Comparison of ENCODE assay signal across 24 cellular contexts in genomic region chr17:20085283-20085875, GRCh38.
DNase-seq lines count a peak whose midpoint lies in the region; ATAC-seq and TF ChIP-seq lines count a peak whose summit lies in the region.
"Had no signal": no experiment of that assay in that cellular context is flagged by ENCODE, and none has a peak within 500 bp of the region (broad histone marks: within the 10 kb centered on the region; RNA-seq: fewer than 3 reads in every experiment).

No MANE protein-coding gene starts in this region.

- TF ChIP-seq CTCF in left ventricle myocardium inferior (IDR thresholded peaks at IDR 0.05; ENCODE audit: borderline replicate concordance): no peak
- peak; percentile 33 for TF ChIP-seq CTCF in neural progenitor cell (IDR thresholded peaks at IDR 0.05)
- no peak for TF ChIP-seq CTCF in type B pancreatic cell (conservative IDR thresholded peaks at IDR 0.05)

- peaks cover 50% of the 10 kb centered on the region for H3K4me1 ChIP-seq in left ventricle myocardium inferior
- peaks cover 1% of the 10 kb centered on the region for H3K4me1 ChIP-seq in right cardiac atrium (ENCODE audit: control insufficient read depth, insufficient read depth, low read length)
- H3K4me1 ChIP-seq in neural progenitor cell: peaks cover 19% of the 10 kb centered on the region
- H3K4me1 ChIP-seq: lower lobe of right lung, right lobe of liver had no signal

- H2AFZ ChIP-seq in neural progenitor cell (replicated peaks): peak overlapping the region; percentile 8

- H3F3A ChIP-seq in neural progenitor cell (ENCODE audit: low read depth): peaks cover 5% of the 10 kb centered on the region

- H3K79me2 ChIP-seq in neural progenitor cell (ENCODE audit: low read depth): no peaks in the 10 kb centered on the region

- H3K27ac Mint-ChIP-seq in neural progenitor cell (peak overlapping the region; percentile 96), type B pancreatic cell (no peak overlapping the region)
- no peak overlapping the region for H3K27ac Mint-ChIP-seq in stimulated activated effector memory CD8-positive, alpha-beta T cell treated with anti-CD3 and anti-CD28 coated beads, Interleukin-12 subunit alpha, Interleukin-12 subunit beta, amount 100 ng/mL, for 72 hours
- H3K27ac Mint-ChIP-seq in activated CD4-positive, alpha-beta memory T cell treated with anti-CD3 and anti-CD28 coated beads for 36 hours: no peak overlapping the region
- H3K27ac Mint-ChIP-seq: activated CD8-positive, alpha-beta memory T cell treated with anti-CD3 and anti-CD28 coated beads, Interleukin-2, amount 10 ng/mL, durations not matched to agents 7 days and 5 days; natural killer cell had no signal

- 79% methylated on average over 17 of the region's 17 CpGs for WGBS in right cardiac atrium

- H3K4me3 Mint-ChIP-seq in neural progenitor cell (no peak overlapping the region), type B pancreatic cell (no peak overlapping the region)
- no peak overlapping the region for H3K4me3 Mint-ChIP-seq in stimulated activated effector memory CD8-positive, alpha-beta T cell treated with anti-CD3 and anti-CD28 coated beads, Interleukin-12 subunit alpha, Interleukin-12 subunit beta, amount 100 ng/mL, for 72 hours
- H3K4me3 Mint-ChIP-seq in activated CD4-positive, alpha-beta memory T cell treated with anti-CD3 and anti-CD28 coated beads for 36 hours: no peak overlapping the region
- H3K4me3 Mint-ChIP-seq: activated CD8-positive, alpha-beta memory T cell treated with anti-CD3 and anti-CD28 coated beads, Interleukin-2, amount 10 ng/mL, durations not matched to agents 7 days and 5 days; CD8-positive, alpha-beta memory T cell; natural killer cell had no signal

- CTCF ChIA-PET in activated CD4-positive, alpha-beta memory T cell treated with anti-CD3 and anti-CD28 coated beads for 36 hours (lab: Charles Lee): no interaction called here

- ATAC-seq in right cardiac atrium (no peak), GM18519 (IDR thresholded peaks at IDR 0.05; ENCODE audit: low FRiP score, unreplicated experiment) (no peak)
- no peak for ATAC-seq in stimulated activated effector memory CD8-positive, alpha-beta T cell treated with anti-CD3 and anti-CD28 coated beads, Interleukin-12 subunit alpha, Interleukin-12 subunit beta, amount 100 ng/mL, for 72 hours
- ATAC-seq: activated CD8-positive, alpha-beta memory T cell treated with anti-CD3 and anti-CD28 coated beads, Interleukin-2, amount 10 ng/mL, durations not matched to agents 7 days and 5 days; GM12878; lower lobe of right lung; natural killer cell had no signal

- H4K20me1 ChIP-seq in neural progenitor cell (ENCODE audit: low read depth): no peaks in the 10 kb centered on the region

- H3K27ac ChIP-seq in left ventricle myocardium inferior (replicated peaks) (peak overlapping the region; percentile 95), right cardiac atrium (ENCODE audit: low read length) (no peak overlapping the region), cingulate gyrus (ENCODE audit: low read depth, low read length) (peak overlapping the region; percentile 86), neural progenitor cell (no peak overlapping the region)
- H3K27ac ChIP-seq: brain microvascular endothelial cell, lower lobe of right lung, right lobe of liver had no signal

- H3K4me3 ChIP-seq in left ventricle myocardium inferior (no peak overlapping the region), right cardiac atrium (ENCODE audit: low read length) (no peak overlapping the region), neural progenitor cell (no peak overlapping the region)
- H3K4me3 ChIP-seq: GM12878, lower lobe of right lung, right lobe of liver had no signal

- peak overlapping the region; percentile 35 for H3K4me2 ChIP-seq in neural progenitor cell

- POLR2A ChIA-PET in activated CD4-positive, alpha-beta memory T cell treated with anti-CD3 and anti-CD28 coated beads for 36 hours (lab: Charles Lee): no interaction called here

- intact Hi-C loops in left ventricle myocardium inferior (cut with micrococcal nuclease) (no loop called here), right cardiac atrium (cut with DNase I) (no loop called here)
- intact Hi-C loops in activated CD4-positive, alpha-beta memory T cell treated with anti-CD3 and anti-CD28 coated beads for 36 hours (cut with micrococcal nuclease): no loop called here

- H3K36me3 ChIP-seq in left ventricle myocardium inferior (no peaks in the 10 kb centered on the region), neural progenitor cell (no peaks in the 10 kb centered on the region)
- H3K36me3 ChIP-seq: brain microvascular endothelial cell, lower lobe of right lung, right lobe of liver had no signal

- peaks cover 11% of the 10 kb centered on the region for H3K27me3 Mint-ChIP-seq in neural progenitor cell (ENCODE audit: insufficient read depth, low read depth)
- H3K27me3 Mint-ChIP-seq in activated CD4-positive, alpha-beta memory T cell treated with anti-CD3 and anti-CD28 coated beads for 36 hours: no peaks in the 10 kb centered on the region
- H3K27me3 Mint-ChIP-seq in type B pancreatic cell: no peaks in the 10 kb centered on the region
- H3K27me3 Mint-ChIP-seq: activated CD8-positive, alpha-beta memory T cell treated with anti-CD3 and anti-CD28 coated beads, Interleukin-2, amount 10 ng/mL, durations not matched to agents 7 days and 5 days had no signal

- H3K9me3 ChIP-seq in left ventricle myocardium inferior (replicated peaks) (no peaks in the 10 kb centered on the region), right cardiac atrium (ENCODE audit: control insufficient read depth, low read length) (no peaks in the 10 kb centered on the region), neural progenitor cell (ENCODE audit: low read depth) (no peaks in the 10 kb centered on the region)
- H3K9me3 ChIP-seq: lower lobe of right lung, right lobe of liver had no signal

- no peaks in the 10 kb centered on the region for H3K36me3 Mint-ChIP-seq in neural progenitor cell
- H3K36me3 Mint-ChIP-seq in stimulated activated effector memory CD8-positive, alpha-beta T cell treated with anti-CD3 and anti-CD28 coated beads, Interleukin-12 subunit alpha, Interleukin-12 subunit beta, amount 100 ng/mL, for 72 hours: peaks cover 6% of the 10 kb centered on the region
- no peaks in the 10 kb centered on the region for H3K36me3 Mint-ChIP-seq in activated CD4-positive, alpha-beta memory T cell treated with anti-CD3 and anti-CD28 coated beads for 36 hours
- no peaks in the 10 kb centered on the region for H3K36me3 Mint-ChIP-seq in type B pancreatic cell
- H3K36me3 Mint-ChIP-seq: activated CD8-positive, alpha-beta memory T cell treated with anti-CD3 and anti-CD28 coated beads, Interleukin-2, amount 10 ng/mL, durations not matched to agents 7 days and 5 days; natural killer cell had no signal

- no peaks in the 10 kb centered on the region for H3K9me3 Mint-ChIP-seq in neural progenitor cell
- H3K9me3 Mint-ChIP-seq in stimulated activated effector memory CD8-positive, alpha-beta T cell treated with anti-CD3 and anti-CD28 coated beads, Interleukin-12 subunit alpha, Interleukin-12 subunit beta, amount 100 ng/mL, for 72 hours: no peaks in the 10 kb centered on the region
- H3K9me3 Mint-ChIP-seq in activated CD4-positive, alpha-beta memory T cell treated with anti-CD3 and anti-CD28 coated beads for 36 hours: no peaks in the 10 kb centered on the region
- peaks cover 4% of the 10 kb centered on the region for H3K9me3 Mint-ChIP-seq in type B pancreatic cell
- H3K9me3 Mint-ChIP-seq: CD8-positive, alpha-beta memory T cell; natural killer cell had no signal

- H3K27me3 ChIP-seq in left ventricle myocardium inferior (ENCODE audit: low read depth): no peaks in the 10 kb centered on the region
- H3K27me3 ChIP-seq in right cardiac atrium (ENCODE audit: control insufficient read depth, insufficient read depth): no peaks in the 10 kb centered on the region
- H3K27me3 ChIP-seq in neural progenitor cell: no peaks in the 10 kb centered on the region
- H3K27me3 ChIP-seq: brain microvascular endothelial cell, right lobe of liver had no signal

- H3K4me1 Mint-ChIP-seq in neural progenitor cell (peaks cover 42% of the 10 kb centered on the region), type B pancreatic cell (ENCODE audit: unreplicated experiment) (peaks cover 19% of the 10 kb centered on the region)
- peaks cover 24% of the 10 kb centered on the region for H3K4me1 Mint-ChIP-seq in stimulated activated effector memory CD8-positive, alpha-beta T cell treated with anti-CD3 and anti-CD28 coated beads, Interleukin-12 subunit alpha, Interleukin-12 subunit beta, amount 100 ng/mL, for 72 hours
- H3K4me1 Mint-ChIP-seq in activated CD4-positive, alpha-beta memory T cell treated with anti-CD3 and anti-CD28 coated beads for 36 hours (ENCODE audit: low read depth): peaks cover 9% of the 10 kb centered on the region

- H3K9ac ChIP-seq in neural progenitor cell: no peak overlapping the region

- no peak for DNase-seq in left ventricle myocardium inferior
- DNase-seq in right cardiac atrium: no peak
- DNase-seq in neural progenitor cell (ENCODE audit: low spot score): peak; percentile 41
- DNase-seq in stimulated activated effector memory CD8-positive, alpha-beta T cell treated with anti-CD3 and anti-CD28 coated beads, Interleukin-12 subunit alpha, Interleukin-12 subunit beta, amount 100 ng/mL, for 72 hours (ENCODE audit: low spot score in 2 of 2): no peak
- DNase-seq in activated CD4-positive, alpha-beta memory T cell treated with anti-CD3 and anti-CD28 coated beads for 36 hours: no peak
- DNase-seq in type B pancreatic cell (ENCODE audit: extremely low spot score, unreplicated experiment): no peak
- DNase-seq: ACHN; activated CD8-positive, alpha-beta memory T cell treated with anti-CD3 and anti-CD28 coated beads, Interleukin-2, amount 10 ng/mL, durations not matched to agents 7 days and 5 days; activated effector memory CD4-positive, alpha-beta T cell treated with anti-CD3 and anti-CD28 coated beads, Interleukin-2, amount 50 U/mL, for 16 hours; brain microvascular endothelial cell; CD8-positive, alpha-beta memory T cell; effector CD8-positive, alpha-beta T cell; lower lobe of right lung; MV-4-11; natural killer cell; NCI-H2107; right lobe of liver; SHP77; stimulated activated CD4-positive, alpha-beta T cell treated with anti-CD3 and anti-CD28 coated beads, Interleukin-2, amount 100 ng/mL, for 48 hours; T-helper 2 cell; trophoblast cell had no signal

Comparison
In these comparisons a context has a peak if more than half of its experiments do, and no peak if none do; other contexts are left out.
1. H3K27ac ChIP-seq: peak in left ventricle myocardium inferior (single experiment) and cingulate gyrus (single experiment); none in right cardiac atrium (single experiment) and neural progenitor cell (single experiment).